Comparison of ENCODE assay signal across 23 cellular contexts in the genomic region with DNA sequence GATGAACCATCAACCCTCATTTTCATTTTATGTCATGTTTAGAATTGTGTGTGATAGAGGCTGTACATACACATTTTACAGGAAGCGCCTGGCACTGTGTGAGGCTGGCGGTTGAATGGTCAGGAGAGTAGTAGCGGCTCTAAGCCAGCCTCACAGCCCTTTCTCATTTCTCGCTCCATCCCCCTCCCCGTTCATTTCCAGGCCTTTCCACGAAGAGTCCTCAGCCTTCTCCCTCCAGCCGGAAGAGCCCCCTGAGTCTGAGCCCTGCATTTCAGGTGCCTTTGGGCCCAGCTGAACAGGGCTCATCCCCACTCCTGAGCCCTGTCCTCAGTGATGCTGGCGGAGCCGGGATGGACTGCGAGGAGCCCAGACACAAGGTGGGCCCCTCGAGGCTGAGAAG.
"Had no signal": no experiment of that assay in that cellular context is flagged by ENCODE, and none has a peak within 500 bp of the region (broad histone marks: within the 10 kb centered on the region; RNA-seq: fewer than 3 reads in every experiment).

No MANE protein-coding gene starts in this region.

- ATAC-seq: body of pancreas, T-helper 17 cell had no signal

- H3K36me3 Mint-ChIP-seq: activated CD4-positive, alpha-beta memory T cell treated with anti-CD3 and anti-CD28 coated beads for 36 hours; activated naive CD8-positive, alpha-beta T cell treated with anti-CD3 and anti-CD28 coated beads, Interleukin-2, amount 10 ng/mL, durations not matched to agents 7 days and 5 days had no signal

- H3K4me3 ChIP-seq: adrenal gland, body of pancreas, SJSA1 had no signal

- H3K27me3 Mint-ChIP-seq: activated B cell treated with CpG ODN at 0.5 μM for 24 hours, T-helper 17 cell had no signal

- H3K27ac Mint-ChIP-seq: activated B cell treated with CpG ODN at 0.5 μM for 24 hours; activated CD4-positive, alpha-beta memory T cell treated with anti-CD3 and anti-CD28 coated beads for 36 hours; activated CD4-positive, alpha-beta T cell treated with anti-CD3 and anti-CD28 coated beads, Interleukin-2, amount 10 ng/mL, durations not matched to agents 7 days and 5 days; activated naive CD8-positive, alpha-beta T cell treated with anti-CD3 and anti-CD28 coated beads, Interleukin-2, amount 10 ng/mL, durations not matched to agents 7 days and 5 days; T-helper 17 cell had no signal

- H3K36me3 ChIP-seq: adrenal gland, SJSA1 had no signal

- H3K4me1 Mint-ChIP-seq: activated B cell treated with CpG ODN at 0.5 μM for 24 hours; activated CD4-positive, alpha-beta T cell treated with anti-CD3 and anti-CD28 coated beads, Interleukin-2, amount 10 ng/mL, durations not matched to agents 7 days and 5 days; activated naive CD8-positive, alpha-beta T cell treated with anti-CD3 and anti-CD28 coated beads, Interleukin-2, amount 10 ng/mL, durations not matched to agents 7 days and 5 days; T-helper 17 cell had no signal

- DNase-seq: activated B cell treated with CpG ODN at 0.5 μM for 24 hours; activated CD4-positive, alpha-beta memory T cell treated with anti-CD3 and anti-CD28 coated beads for 36 hours; activated CD4-positive, alpha-beta T cell treated with anti-CD3 and anti-CD28 coated beads for 1 hour; activated CD4-positive, alpha-beta T cell treated with anti-CD3 and anti-CD28 coated beads, Interleukin-2, amount 10 ng/mL, durations not matched to agents 7 days and 5 days; activated naive CD4-positive, alpha-beta T cell treated with anti-CD3 and anti-CD28 coated beads, Interleukin-2, amount 50 U/mL, for 16 hours; activated naive CD8-positive, alpha-beta T cell treated with anti-CD3 and anti-CD28 coated beads, Interleukin-2, amount 10 ng/mL, durations not matched to agents 7 days and 5 days; activated T-cell treated with anti-CD3 and anti-CD28 coated beads for 4 hours; adrenal gland; aorta; body of pancreas; central memory CD4-positive, alpha-beta T cell; Kasumi-1; KBM-7; NCI-H1105 treated with DMSO at 0.1 percent for 48 hours; NCI-H146; NCI-H187 treated with DMSO at 0.1 percent for 48 hours; NCI-H2081 treated with DMSO at 0.1 percent for 48 hours; NCI-H446; NCI-H524; SHP77; T-helper 17 cell; T-helper 9 cell had no signal

- H3K4me3 Mint-ChIP-seq: activated B cell treated with CpG ODN at 0.5 μM for 24 hours; activated CD4-positive, alpha-beta memory T cell treated with anti-CD3 and anti-CD28 coated beads for 36 hours; activated CD4-positive, alpha-beta T cell treated with anti-CD3 and anti-CD28 coated beads, Interleukin-2, amount 10 ng/mL, durations not matched to agents 7 days and 5 days; activated naive CD8-positive, alpha-beta T cell treated with anti-CD3 and anti-CD28 coated beads, Interleukin-2, amount 10 ng/mL, durations not matched to agents 7 days and 5 days; T-helper 17 cell had no signal

- H3K4me1 ChIP-seq: adrenal gland, SJSA1 had no signal

- H3K9me3 ChIP-seq: adrenal gland, body of pancreas, SJSA1 had no signal

- H3K9me3 Mint-ChIP-seq: activated B cell treated with CpG ODN at 0.5 μM for 24 hours; activated CD4-positive, alpha-beta memory T cell treated with anti-CD3 and anti-CD28 coated beads for 36 hours; activated CD4-positive, alpha-beta T cell treated with anti-CD3 and anti-CD28 coated beads, Interleukin-2, amount 10 ng/mL, durations not matched to agents 7 days and 5 days; activated naive CD8-positive, alpha-beta T cell treated with anti-CD3 and anti-CD28 coated beads, Interleukin-2, amount 10 ng/mL, durations not matched to agents 7 days and 5 days had no signal

- H3K27ac ChIP-seq: adrenal gland, body of pancreas, SJSA1 had no signal

- H3K27me3 ChIP-seq: adrenal gland, body of pancreas, SJSA1 had no signal
